In genomic region chr5:121199238-121199999, GRCh38 we compare ENCODE assay signal across 18 cellular contexts.
DNase-seq lines count a peak whose midpoint lies in the region; ATAC-seq and TF ChIP-seq lines count a peak whose summit lies in the region.
"Had no signal": no experiment of that assay in that cellular context is flagged by ENCODE, and none has a peak within 500 bp of the region (broad histone marks: within the 10 kb centered on the region; RNA-seq: fewer than 3 reads in every experiment).

No MANE protein-coding gene starts in this region.

- H3K4me2 ChIP-seq in mammary epithelial cell (ENCODE audit: insufficient read depth, low read depth, low read length), result no peak overlapping the region

- H4K20me1 ChIP-seq in mammary epithelial cell (ENCODE audit: insufficient read depth, low read length), result no peaks in the 10 kb centered on the region

- H3K27me3 ChIP-seq in mammary epithelial cell (ENCODE audit: insufficient read depth, low read length) (no peaks in the 10 kb centered on the region), upper lobe of right lung (no peaks in the 10 kb centered on the region)
- H3K27me3 ChIP-seq: gastrocnemius medialis had no signal

- no peaks in the 10 kb centered on the region for H3K27me3 Mint-ChIP-seq in MCF 10A (ENCODE audit: insufficient read depth, unreplicated experiment)
- H3K27me3 Mint-ChIP-seq in CD14-positive monocyte (ENCODE audit: low read depth in 3 of 3), result no peaks in the 10 kb centered on the region
- H3K27me3 Mint-ChIP-seq: activated CD4-positive, alpha-beta T cell treated with anti-CD3 and anti-CD28 coated beads, Interleukin-2, amount 10 ng/mL, durations not matched to agents 24 days and 14 days had no signal

- peak overlapping the region; percentile 6 for H3K4me3 Mint-ChIP-seq in MCF 10A (ENCODE audit: unreplicated experiment)
- no peak overlapping the region for H3K4me3 Mint-ChIP-seq in CD14-positive monocyte
- H3K4me3 Mint-ChIP-seq: activated CD4-positive, alpha-beta T cell treated with anti-CD3 and anti-CD28 coated beads, Interleukin-2, amount 10 ng/mL, durations not matched to agents 24 days and 14 days had no signal

- TF ChIP-seq CTCF in MCF 10A (IDR thresholded peaks at IDR 0.05; ENCODE audit: unreplicated experiment) (no peak), mammary epithelial cell (conservative IDR thresholded peaks at IDR 0.05 in 1 of 2, IDR thresholded peaks at IDR 0.05 in 1 of 2; ENCODE audit: extremely low read depth in 1 of 2, insufficient read depth in 1 of 2, low read depth in 1 of 2, low read length in 2 of 2) (no peak), foreskin fibroblast (IDR thresholded peaks at IDR 0.05; ENCODE audit: low read depth, low read length) (no peak), upper lobe of right lung (IDR thresholded peaks at IDR 0.05) (no peak), CD14-positive monocyte (IDR thresholded peaks at IDR 0.05) (no peak)

- no peaks in the 10 kb centered on the region for H3K9me3 Mint-ChIP-seq in MCF 10A (ENCODE audit: unreplicated experiment)
- H3K9me3 Mint-ChIP-seq in CD14-positive monocyte, result peaks cover 0 to 4% (median 0%) of the 10 kb centered on the region in 7 donors
- H3K9me3 Mint-ChIP-seq: activated CD4-positive, alpha-beta T cell treated with anti-CD3 and anti-CD28 coated beads, Interleukin-2, amount 10 ng/mL, durations not matched to agents 24 days and 14 days had no signal

- no peak overlapping the region for H3K9ac ChIP-seq in mammary epithelial cell (ENCODE audit: insufficient read depth, low read length)
- H3K9ac ChIP-seq: parathyroid adenoma had no signal

- 39% methylated on average over 5 of the region's 5 CpGs for WGBS in mammary epithelial cell (ENCODE audit: low coverage, missing lambda C conversion rate)

- H3K36me3 ChIP-seq in mammary epithelial cell (ENCODE audit: insufficient read depth, low read length), result no peaks in the 10 kb centered on the region
- no peaks in the 10 kb centered on the region for H3K36me3 ChIP-seq in upper lobe of right lung
- H3K36me3 ChIP-seq: gastrocnemius medialis had no signal

- H3K4me1 ChIP-seq in mammary epithelial cell (ENCODE audit: insufficient read depth, low read length) (no peaks in the 10 kb centered on the region), upper lobe of right lung (no peaks in the 10 kb centered on the region)
- H3K4me1 ChIP-seq: gastrocnemius medialis, parathyroid adenoma had no signal

- peaks cover 6% of the 10 kb centered on the region for H3K4me1 Mint-ChIP-seq in MCF 10A (ENCODE audit: insufficient read depth, unreplicated experiment)
- no peaks in the 10 kb centered on the region for H3K4me1 Mint-ChIP-seq in CD14-positive monocyte
- H3K4me1 Mint-ChIP-seq: activated CD4-positive, alpha-beta T cell treated with anti-CD3 and anti-CD28 coated beads, Interleukin-2, amount 10 ng/mL, durations not matched to agents 24 days and 14 days had no signal

- in situ Hi-C loops in mammary epithelial cell (cut with MboI; ENCODE audit: low sequenced_read_pairs in 2 of 2), result no loop called here

- CTCF ChIA-PET in MCF 10A (lab: Yijun Ruan, JAX), result interaction anchor here (0.5 to 0.6 kb wide), 2 partner anchors 36 to 827 kb away, joined by 3 read pairs; no protein-coding TSS in a partner anchor
- CTCF ChIA-PET in mammary epithelial cell (lab: Charles Lee; ENCODE audit: low non-redundant PET), result no interaction called here

- peak; percentile 69 for DNase-seq in MCF 10A (ENCODE audit: unreplicated experiment)
- no peak for DNase-seq in mammary epithelial cell
- peak; percentile 90 to 92 for DNase-seq in foreskin fibroblast
- DNase-seq in upper lobe of right lung, result peak; percentile 46
- no peak for DNase-seq in CD14-positive monocyte (ENCODE audit: low spot score)
- DNase-seq: 8988T; activated CD4-positive, alpha-beta T cell treated with anti-CD3 and anti-CD28 coated beads, Interleukin-2, amount 10 ng/mL, durations not matched to agents 24 days and 14 days; activated gamma-delta T cell; gastrocnemius medialis; GDM1; NCI-H1092; NCI-H526 treated with DMSO at 0.1 percent for 48 hours; stimulated activated CD4-positive, alpha-beta T cell treated with anti-CD3 and anti-CD28 coated beads, Interleukin-4, amount 100 ng/mL, for 4 hours had no signal

- no peak overlapping the region for H2AFZ ChIP-seq in mammary epithelial cell (ENCODE audit: low read depth, low read length)
- H2AFZ ChIP-seq: parathyroid adenoma had no signal

- POLR2A ChIA-PET in MCF 10A (lab: Yijun Ruan, JAX), result no interaction called here

- H3K4me3 ChIP-seq in mammary epithelial cell (replicated peaks in 1 of 3; ENCODE audit: insufficient read depth in 1 of 3, low read depth in 2 of 3, low read length in 3 of 3) (no peak overlapping the region), foreskin fibroblast (ENCODE audit: low read depth in 1 of 2, low read length in 2 of 2) (peak overlapping the region; percentile 14 to 42), upper lobe of right lung (no peak overlapping the region)
- H3K4me3 ChIP-seq: gastrocnemius medialis had no signal

- dilution Hi-C loops in mammary epithelial cell (cut with HindIII; ENCODE audit: low sequenced_read_pairs), result no loop called here

- intact Hi-C loops in MCF 10A (cut with micrococcal nuclease) (no loop called here), mammary epithelial cell (cut with micrococcal nuclease) (no loop called here), upper lobe of right lung (cut with DNase I) (no loop called here), CD14-positive monocyte (cut with micrococcal nuclease) (no loop called here)

- BruUV-seq in MCF 10A (replicated peaks; lab: Mats Ljungman, UMichigan) (no TSS peak), mammary epithelial cell (replicated peaks; lab: Mats Ljungman, UMichigan) (no TSS peak)

- no peaks in the 10 kb centered on the region for H3K36me3 Mint-ChIP-seq in MCF 10A (ENCODE audit: insufficient read depth, unreplicated experiment)
- no peaks in the 10 kb centered on the region for H3K36me3 Mint-ChIP-seq in CD14-positive monocyte

- H3K27ac Mint-ChIP-seq in MCF 10A (ENCODE audit: low read depth, unreplicated experiment) (no peak overlapping the region), CD14-positive monocyte (no peak overlapping the region)
- H3K27ac Mint-ChIP-seq: activated CD4-positive, alpha-beta T cell treated with anti-CD3 and anti-CD28 coated beads, Interleukin-2, amount 10 ng/mL, durations not matched to agents 24 days and 14 days had no signal

- ATAC-seq in SK-N-SH treated with all-trans-retinoic acid at 6 μM for 48 hours (peak; percentile 40; the same call in 2 of the 3 replicates), upper lobe of right lung (no peak), HG03442 (IDR thresholded peaks at IDR 0.05; ENCODE audit: unreplicated experiment) (no peak), HG03571 (IDR thresholded peaks at IDR 0.05; ENCODE audit: unreplicated experiment) (no peak)
- ATAC-seq: gastrocnemius medialis, left lobe of liver had no signal

- no peaks in the 10 kb centered on the region for H3K79me2 ChIP-seq in mammary epithelial cell (ENCODE audit: insufficient read depth, low read length)
- H3K79me2 ChIP-seq: parathyroid adenoma had no signal

- H3K27ac ChIP-seq in mammary epithelial cell (ENCODE audit: insufficient read depth, low read depth, low read length) (no peak overlapping the region), upper lobe of right lung (no peak overlapping the region)
- H3K27ac ChIP-seq: gastrocnemius medialis, parathyroid adenoma had no signal

- H3K9me3 ChIP-seq in mammary epithelial cell (replicated peaks; ENCODE audit: insufficient read depth, low read length) (no peaks in the 10 kb centered on the region), upper lobe of right lung (no peaks in the 10 kb centered on the region)
- H3K9me3 ChIP-seq: gastrocnemius medialis had no signal

TF ChIP-seq in SK-N-SH treated with all-trans-retinoic acid at 6 μM for 48 hours, 23 proteins besides CTCF, POLR2A, EP300 and RAD21:
- no peak for TF ChIP-seq ZFP3 (CRISPR knock-in tag; IDR thresholded peaks at IDR 0.05)
- TF ChIP-seq OSR1 (CRISPR knock-in tag; IDR thresholded peaks at IDR 0.05), result no peak
- TF ChIP-seq ZNF565 (CRISPR knock-in tag; conservative IDR thresholded peaks at IDR 0.05; ENCODE audit: low read depth), result no peak
- peak; percentile 65 for TF ChIP-seq ISL1 (CRISPR knock-in tag; IDR thresholded peaks at IDR 0.05)
- TF ChIP-seq SNAI2 (CRISPR knock-in tag; IDR thresholded peaks at IDR 0.05), result no peak
- no peak for TF ChIP-seq TOX (CRISPR knock-in tag; IDR thresholded peaks at IDR 0.05; ENCODE audit: borderline replicate concordance)

Comparison
In these comparisons a context has a peak if more than half of its experiments do, and no peak if none do; other contexts are left out.
1. DNase-seq: peak in MCF 10A (single experiment), foreskin fibroblast (2 of 2) and upper lobe of right lung (single experiment); none in mammary epithelial cell (single experiment) and CD14-positive monocyte (single experiment).
2. H3K4me3 ChIP-seq: peak in foreskin fibroblast (2 of 2); none in mammary epithelial cell (0 of 3) and upper lobe of right lung (single experiment).